8 cellular contexts compared by ENCODE assay signal in the genomic region with DNA sequence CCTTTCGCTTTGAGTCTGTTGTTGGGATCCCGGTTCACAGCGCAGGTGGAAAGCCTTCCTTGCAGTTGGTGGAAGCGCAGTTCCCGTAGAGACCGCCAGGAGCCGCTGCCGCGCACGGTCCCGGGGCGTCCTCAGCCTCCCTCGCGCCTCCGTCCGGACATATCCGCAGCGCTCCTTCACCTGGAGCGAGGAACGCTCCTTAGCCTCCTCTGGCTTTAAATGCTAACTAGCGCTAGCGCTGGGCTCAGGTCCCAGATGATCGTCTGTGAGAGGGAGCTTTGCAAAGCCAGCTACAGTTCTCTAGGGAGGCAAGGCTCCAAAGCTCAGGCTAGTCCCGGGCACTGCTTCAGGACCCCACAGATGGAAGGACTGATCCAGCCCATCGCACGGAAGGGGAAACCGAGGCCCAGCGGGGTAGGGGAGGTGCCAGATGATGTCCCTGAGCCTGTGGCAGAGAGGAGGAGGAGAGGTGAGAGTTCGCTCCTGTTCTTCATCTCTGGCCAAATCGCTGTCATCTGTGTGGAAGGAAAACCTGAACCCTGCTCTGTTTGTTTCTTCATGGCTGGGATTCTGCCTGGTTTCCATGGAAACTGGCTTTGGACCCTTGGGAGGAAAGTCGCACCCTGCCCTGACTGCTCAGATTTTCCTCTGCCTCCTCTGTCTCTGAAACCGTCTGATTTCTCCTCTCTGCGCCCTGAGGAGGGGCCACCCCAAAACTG. TPM values are rescaled to one million over a fixed set of nuclear protein-coding genes. Genes with fewer than 3 reads are reported as not detected.
A peak's percentile ranks its signal among the peaks of the same experiment; 100 is the strongest.
DNase-seq lines count a peak whose midpoint lies in the region; ATAC-seq and TF ChIP-seq lines count a peak whose summit lies in the region.

No MANE protein-coding gene starts in this region.

- TF ChIP-seq CTCF in Caco-2 (IDR thresholded peaks at IDR 0.05; ENCODE audit: insufficient read depth in 1 of 2, low read depth in 1 of 2, low read length in 1 of 2, severe bottlenecking in 1 of 2, unreplicated experiment in 1 of 2) (peak; percentile 97 to 98), PC-9 (conservative IDR thresholded peaks at IDR 0.05) (peak; percentile 93), fibroblast of pulmonary artery (IDR thresholded peaks at IDR 0.05; ENCODE audit: low read length, missing control alignments) (peak; percentile 99)

- H3K79me2 ChIP-seq in PC-9 (ENCODE audit: low read depth): no peaks in the 10 kb centered on the region

- peak; percentile 92 for ATAC-seq in GM21367 (IDR thresholded peaks at IDR 0.05; ENCODE audit: unreplicated experiment)
- ATAC-seq in activated T-cell treated with anti-CD3 and anti-CD28 coated beads, Interleukin-2, amount 50 U/mL, for 72 hours (replicated peaks in 1 of 2): peak; percentile 93
- ATAC-seq in natural killer cell treated with Interleukin-12 subunit alpha and Interleukin-12 subunit beta and Interleukin-15 and Interleukin-18, amount 100 ng/mL, for 72 hours: peak; percentile 86 to 90

- no peaks in the 10 kb centered on the region for H3K9me2 ChIP-seq in PC-9 (ENCODE audit: insufficient read depth)

- H3K9me3 ChIP-seq in Caco-2 (no peaks in the 10 kb centered on the region), PC-9 (ENCODE audit: insufficient read depth, low read depth) (no peaks in the 10 kb centered on the region)

- peak overlapping the region; percentile 75 for H3K4me2 ChIP-seq in PC-9

- BruUV-seq in Caco-2 (replicated peaks; lab: Mats Ljungman, UMichigan) (no TSS peak), PC-9 (replicated peaks; lab: Mats Ljungman, UMichigan) (no TSS peak)

- H3K27ac Mint-ChIP-seq in Caco-2 (ENCODE audit: unreplicated experiment): no peak overlapping the region
- H3K27ac Mint-ChIP-seq in activated T-cell treated with anti-CD3 and anti-CD28 coated beads, Interleukin-2, amount 50 U/mL, for 72 hours: no peak overlapping the region
- H3K27ac Mint-ChIP-seq in natural killer cell treated with Interleukin-12 subunit alpha and Interleukin-12 subunit beta and Interleukin-15 and Interleukin-18, amount 100 ng/mL, for 72 hours: peak overlapping the region in 1 of 2 donors; percentile 28

- POLR2A ChIA-PET in Caco-2 (lab: Charles Lee) (no interaction called here), PC-9 (lab: Charles Lee; ENCODE audit: unreplicated experiment) (interaction anchor here (0.6 kb wide), 1 partner anchor 140 kb away, joined by 4 read pairs; no protein-coding TSS in a partner anchor)

- H2AFZ ChIP-seq in PC-9: no peak overlapping the region

- H3K4me3 ChIP-seq in Caco-2 (ENCODE audit: low read depth, low read length) (no peak overlapping the region), PC-9 (peak overlapping the region; percentile 29; the same call in 1 of the 2 replicates), fibroblast of pulmonary artery (replicated peaks; ENCODE audit: low read depth, low read length) (no peak overlapping the region)

- no peak overlapping the region for H3K27ac ChIP-seq in PC-9

- intact Hi-C loops in Caco-2 (cut with micrococcal nuclease; ENCODE audit: unreplicated experiment) (loop anchor here (1.0 kb wide), 3 partner anchors 24 to 165 kb away; no protein-coding TSS in a partner anchor), PC-9 (cut with micrococcal nuclease; ENCODE audit: unreplicated experiment) (loop anchor here (1.0 to 5.0 kb wide), 2 partner anchors 103 to 165 kb away; no protein-coding TSS in a partner anchor)

- DNase-seq in Caco-2: peak; percentile 80 to 89
- peak in 70 of 76 experiments; percentile 8 to 89 (median 61) for DNase-seq in HUDEP-2 (lab: John Stamatoyannopoulos, UW; ENCODE audit: unreplicated experiment in 76 of 76)
- peak; percentile 64 to 84 for DNase-seq in PC-9
- peak; percentile 83 to 87 for DNase-seq in activated T-cell treated with anti-CD3 and anti-CD28 coated beads, Interleukin-2, amount 50 U/mL, for 72 hours
- DNase-seq in fibroblast of pulmonary artery (ENCODE audit: low read depth): peak; percentile 73
- DNase-seq in natural killer cell treated with Interleukin-12 subunit alpha and Interleukin-12 subunit beta and Interleukin-15 and Interleukin-18, amount 100 ng/mL, for 72 hours (ENCODE audit: low spot score): peak; percentile 85
- peak; percentile 26 to 83 (median 66) for DNase-seq in stimulated activated naive CD4-positive, alpha-beta T cell (lab: John Stamatoyannopoulos, UW)

- H3K36me3 ChIP-seq in Caco-2 (ENCODE audit: control insufficient read depth, insufficient read depth, low read length): no peaks in the 10 kb centered on the region
- no peaks in the 10 kb centered on the region for H3K36me3 ChIP-seq in PC-9 (ENCODE audit: low read depth)

- H3F3A ChIP-seq in PC-9 (ENCODE audit: insufficient read depth, low read depth): no peaks in the 10 kb centered on the region

- no peaks in the 10 kb centered on the region for H4K20me1 ChIP-seq in PC-9 (ENCODE audit: insufficient read depth)

- no peaks in the 10 kb centered on the region for H3K4me1 ChIP-seq in Caco-2
- H3K4me1 ChIP-seq in PC-9 (replicated peaks; ENCODE audit: insufficient read depth): 0 out of 2 replicates have a peak, but pooled peaks cover 3% of the 10 kb centered on the region

- H3K27me3 Mint-ChIP-seq in Caco-2 (ENCODE audit: insufficient read depth, unreplicated experiment): peaks cover 17% of the 10 kb centered on the region
- H3K27me3 Mint-ChIP-seq in activated T-cell treated with anti-CD3 and anti-CD28 coated beads, Interleukin-2, amount 50 U/mL, for 72 hours (ENCODE audit: low read depth): peaks cover 19% of the 10 kb centered on the region
- peaks cover 15 to 16% of the 10 kb centered on the region in 2 donors for H3K27me3 Mint-ChIP-seq in natural killer cell treated with Interleukin-12 subunit alpha and Interleukin-12 subunit beta and Interleukin-15 and Interleukin-18, amount 100 ng/mL, for 72 hours

- no peaks in the 10 kb centered on the region for H3K4me1 Mint-ChIP-seq in Caco-2 (ENCODE audit: low read depth, unreplicated experiment)
- H3K4me1 Mint-ChIP-seq in activated T-cell treated with anti-CD3 and anti-CD28 coated beads, Interleukin-2, amount 50 U/mL, for 72 hours (ENCODE audit: low read depth): peaks cover 5% of the 10 kb centered on the region
- peaks cover 0 to 9% of the 10 kb centered on the region in 2 donors for H3K4me1 Mint-ChIP-seq in natural killer cell treated with Interleukin-12 subunit alpha and Interleukin-12 subunit beta and Interleukin-15 and Interleukin-18, amount 100 ng/mL, for 72 hours (ENCODE audit: low read depth in 2 of 2)

- CTCF ChIA-PET in Caco-2 (lab: Charles Lee) (interaction anchor here (0.6 to 2.0 kb wide), 3 partner anchors 19 to 1061 kb away, joined by 3 to 6 read pairs (median 4); no protein-coding TSS in a partner anchor), PC-9 (lab: Charles Lee) (interaction anchor here (0.6 kb wide), 1 partner anchor 1503 kb away, joined by 5 read pairs; no protein-coding TSS in a partner anchor)

- H3K4me3 Mint-ChIP-seq in Caco-2 (ENCODE audit: unreplicated experiment): no peak overlapping the region
- H3K4me3 Mint-ChIP-seq in activated T-cell treated with anti-CD3 and anti-CD28 coated beads, Interleukin-2, amount 50 U/mL, for 72 hours: peak overlapping the region; percentile 41 to 51
- peak overlapping the region; percentile 34 for H3K4me3 Mint-ChIP-seq in natural killer cell treated with Interleukin-12 subunit alpha and Interleukin-12 subunit beta and Interleukin-15 and Interleukin-18, amount 100 ng/mL, for 72 hours

- H3K9me3 Mint-ChIP-seq in Caco-2 (ENCODE audit: unreplicated experiment): no peaks in the 10 kb centered on the region
- no peaks in the 10 kb centered on the region for H3K9me3 Mint-ChIP-seq in activated T-cell treated with anti-CD3 and anti-CD28 coated beads, Interleukin-2, amount 50 U/mL, for 72 hours
- H3K9me3 Mint-ChIP-seq in natural killer cell treated with Interleukin-12 subunit alpha and Interleukin-12 subunit beta and Interleukin-15 and Interleukin-18, amount 100 ng/mL, for 72 hours: no peaks in the 10 kb centered on the region

- peaks cover 2% of the 10 kb centered on the region; the same call in 1 of the 2 replicates for H3K27me3 ChIP-seq in Caco-2 (replicated peaks; ENCODE audit: control insufficient read depth, insufficient read depth, low read length)
- H3K27me3 ChIP-seq in PC-9 (ENCODE audit: insufficient read depth, low read depth): no peaks in the 10 kb centered on the region

- H3K36me3 Mint-ChIP-seq in Caco-2 (ENCODE audit: insufficient read depth, unreplicated experiment): no peaks in the 10 kb centered on the region
- no peaks in the 10 kb centered on the region for H3K36me3 Mint-ChIP-seq in activated T-cell treated with anti-CD3 and anti-CD28 coated beads, Interleukin-2, amount 50 U/mL, for 72 hours (ENCODE audit: insufficient read depth in 2 of 2)
- no peaks in the 10 kb centered on the region for H3K36me3 Mint-ChIP-seq in natural killer cell treated with Interleukin-12 subunit alpha and Interleukin-12 subunit beta and Interleukin-15 and Interleukin-18, amount 100 ng/mL, for 72 hours

RNA-seq across cellular contexts. Expression of a gene that starts 31.4 kb away (rescaled TPM):
- total RNA-seq in Caco-2 (2022) (not detected in 2 replicates), PC-9 (2021) (not detected in 2 replicates)
- under 1 TPM; 0.19 to 0.30 TPM for total RNA-seq in activated T-cell treated with anti-CD3 and anti-CD28 coated beads, Interleukin-2, amount 50 U/mL, for 72 hours
- total RNA-seq in natural killer cell treated with Interleukin-12 subunit alpha and Interleukin-12 subunit beta and Interleukin-15 and Interleukin-18, amount 100 ng/mL, for 72 hours: under 1 TPM; 0.14 to 0.47 TPM
